Comparison of ENCODE assay signal across 26 cellular contexts in genomic region chr5:168111433-168111832, GRCh38.
"Had no signal": no experiment of that assay in that cellular context is flagged by ENCODE, and none has a peak within 500 bp of the region (broad histone marks: within the 10 kb centered on the region; RNA-seq: fewer than 3 reads in every experiment).

No MANE protein-coding gene starts in this region.

- H3K36me3 ChIP-seq: brain microvascular endothelial cell, SJCRH30 had no signal

- H3K27ac ChIP-seq: brain microvascular endothelial cell, KMS-11, RWPE1, SJCRH30 had no signal

- H3K36me3 Mint-ChIP-seq: activated naive CD4-positive, alpha-beta T cell treated with anti-CD3 and anti-CD28 coated beads, Interleukin-2, amount 10 ng/mL, durations not matched to agents 7 days and 5 days; activated naive CD8-positive, alpha-beta T cell treated with anti-CD3 and anti-CD28 coated beads for 36 hours; IgD-negative memory B cell had no signal

- DNase-seq: activated CD4-positive, alpha-beta T cell treated with anti-CD3 and anti-CD28 coated beads for 4 hours; activated CD8-positive, alpha-beta memory T cell treated with anti-CD3 and anti-CD28 coated beads, Interleukin-2, amount 50 U/mL, for 4 hours; activated CD8-positive, alpha-beta T cell treated with anti-CD3 and anti-CD28 coated beads for 36 hours; activated gamma-delta T cell treated with Interleukin-2 at 50 U/mL for 16 hours; activated naive CD4-positive, alpha-beta T cell treated with anti-CD3 and anti-CD28 coated beads, Interleukin-2, amount 10 ng/mL, durations not matched to agents 7 days and 5 days; activated naive CD8-positive, alpha-beta T cell treated with anti-CD3 and anti-CD28 coated beads for 36 hours; activated T-cell treated with anti-CD3 and anti-CD28 coated beads, Interleukin-2, amount 50 U/mL, for 72 hours; brain microvascular endothelial cell; cerebellar nuclear complex; NCI-H1105 treated with DMSO at 0.1 percent for 48 hours; NCI-H1930; NCI-H2171; NCI-H2227 treated with DMSO at 0.1 percent for 48 hours; NCI-H446 treated with DMSO at 0.1 percent for 48 hours; NCI-H774; OCI-M1; Right ventricle myocardium superior; SJCRH30; SK-N-SH had no signal

- H3K27ac Mint-ChIP-seq: activated CD8-positive, alpha-beta T cell treated with anti-CD3 and anti-CD28 coated beads for 36 hours; activated naive CD4-positive, alpha-beta T cell treated with anti-CD3 and anti-CD28 coated beads, Interleukin-2, amount 10 ng/mL, durations not matched to agents 7 days and 5 days; activated naive CD8-positive, alpha-beta T cell treated with anti-CD3 and anti-CD28 coated beads for 36 hours; activated T-cell treated with anti-CD3 and anti-CD28 coated beads, Interleukin-2, amount 50 U/mL, for 72 hours; activated T-helper 2 cell treated with anti-CD3 and anti-CD28 coated beads, Interferon-gamma antibody, Interleukin-2, Interleukin-4, amounts not matched to agents 10 μg/mL and 5 μg/mL and 100 μg/mL, durations not matched to agents 14 hours and 24 hours and 36 hours; T-helper 1 cell treated with Interleukin-12 subunit alpha and Interleukin-12 subunit beta and Interleukin-4 antibody, amounts not matched to agents 30 μg/mL and 1 μg/mL, for 36 hours had no signal

- H3K4me2 ChIP-seq: KMS-11, SK-N-SH had no signal

- H3K9me3 Mint-ChIP-seq: activated CD8-positive, alpha-beta T cell treated with anti-CD3 and anti-CD28 coated beads for 36 hours; activated naive CD4-positive, alpha-beta T cell treated with anti-CD3 and anti-CD28 coated beads, Interleukin-2, amount 10 ng/mL, durations not matched to agents 7 days and 5 days; activated naive CD8-positive, alpha-beta T cell treated with anti-CD3 and anti-CD28 coated beads for 36 hours; activated T-cell treated with anti-CD3 and anti-CD28 coated beads, Interleukin-2, amount 50 U/mL, for 72 hours; activated T-helper 2 cell treated with anti-CD3 and anti-CD28 coated beads, Interferon-gamma antibody, Interleukin-2, Interleukin-4, amounts not matched to agents 10 μg/mL and 5 μg/mL and 100 μg/mL, durations not matched to agents 14 hours and 24 hours and 36 hours; IgD-negative memory B cell; T-helper 1 cell treated with Interleukin-12 subunit alpha and Interleukin-12 subunit beta and Interleukin-4 antibody, amounts not matched to agents 30 μg/mL and 1 μg/mL, for 36 hours had no signal

- ATAC-seq: activated CD4-positive, CD25-positive, alpha-beta regulatory T cell treated with anti-CD3 and anti-CD28 coated beads, Interleukin-2, amount 50 U/mL, for 24 hours; activated CD8-positive, alpha-beta T cell treated with anti-CD3 and anti-CD28 coated beads for 36 hours; activated T-cell treated with anti-CD3 and anti-CD28 coated beads, Interleukin-2, amount 50 U/mL, for 72 hours; Panc1 had no signal

- H3K4me3 Mint-ChIP-seq: activated CD8-positive, alpha-beta T cell treated with anti-CD3 and anti-CD28 coated beads for 36 hours; activated naive CD4-positive, alpha-beta T cell treated with anti-CD3 and anti-CD28 coated beads, Interleukin-2, amount 10 ng/mL, durations not matched to agents 7 days and 5 days; activated naive CD8-positive, alpha-beta T cell treated with anti-CD3 and anti-CD28 coated beads for 36 hours; activated T-cell treated with anti-CD3 and anti-CD28 coated beads, Interleukin-2, amount 50 U/mL, for 72 hours; IgD-negative memory B cell; T-helper 1 cell treated with Interleukin-12 subunit alpha and Interleukin-12 subunit beta and Interleukin-4 antibody, amounts not matched to agents 30 μg/mL and 1 μg/mL, for 36 hours had no signal

- H3K4me1 Mint-ChIP-seq: activated naive CD4-positive, alpha-beta T cell treated with anti-CD3 and anti-CD28 coated beads, Interleukin-2, amount 10 ng/mL, durations not matched to agents 7 days and 5 days; activated naive CD8-positive, alpha-beta T cell treated with anti-CD3 and anti-CD28 coated beads for 36 hours; IgD-negative memory B cell had no signal

- H3K4me1 ChIP-seq: SJCRH30 had no signal

- H3K27me3 ChIP-seq: brain microvascular endothelial cell, SJCRH30 had no signal

- H3K9me3 ChIP-seq: SJCRH30, SK-N-SH had no signal

- H3K4me3 ChIP-seq: SJCRH30 had no signal
